Comparison of ENCODE assay signal across 32 cellular contexts in genomic region chr1:65719391-65719790, GRCh38.
"Had no signal": no experiment of that assay in that cellular context is flagged by ENCODE, and none has a peak within 500 bp of the region (broad histone marks: within the 10 kb centered on the region; RNA-seq: fewer than 3 reads in every experiment).

No MANE protein-coding gene starts in this region.

- FAIRE-seq: astrocyte, colon, TTC549 had no signal

- ATAC-seq: activated CD8-positive, alpha-beta T cell treated with anti-CD3 and anti-CD28 coated beads for 36 hours; activated naive CD8-positive, alpha-beta T cell treated with anti-CD3 and anti-CD28 coated beads, Interleukin-2, amount 50 U/mL, for 24 hours; activated T-cell treated with anti-CD3 and anti-CD28 coated beads, Interleukin-2, amount 50 U/mL, for 4 hours; activated T-cell treated with anti-CD3 and anti-CD28 coated beads, Interleukin-2, amount 50 U/mL, for 72 hours; activated T-helper 17 cell treated with anti-CD3 and anti-CD28 coated beads, Interleukin-2, amount 50 U/mL, for 72 hours; body of pancreas had no signal

- H3K9me3 ChIP-seq: body of pancreas, breast epithelium had no signal

- H3K36me3 ChIP-seq: brain microvascular endothelial cell, breast epithelium had no signal

- H3K27me3 ChIP-seq: body of pancreas, breast epithelium had no signal

- H3K4me1 ChIP-seq: body of pancreas, breast epithelium had no signal

- H3K4me3 ChIP-seq: body of pancreas, breast epithelium had no signal

- H3K27ac ChIP-seq: body of pancreas, brain microvascular endothelial cell, breast epithelium, VCaP had no signal

- DNase-seq: activated B cell treated with CpG ODN at 0.5 μM for 24 hours; activated CD4-positive, alpha-beta memory T cell treated with anti-CD3 and anti-CD28 coated beads for 36 hours; activated CD4-positive, alpha-beta T cell treated with anti-CD3 and anti-CD28 coated beads for 4 hours; activated CD4-positive, alpha-beta T cell treated with anti-CD3 and anti-CD28 coated beads, Interleukin-2, amount 10 ng/mL, durations not matched to agents 24 days and 14 days; activated CD4-positive, alpha-beta T cell treated with anti-CD3 and anti-CD28 coated beads, Interleukin-2, amount 50 U/mL, for 1 hour; activated CD4-positive, alpha-beta T cell treated with anti-CD3 and anti-CD28 coated beads, Interleukin-2, amount 50 U/mL, for 4 hours; activated CD4-positive, CD25-positive, alpha-beta regulatory T cell treated with anti-CD3 and anti-CD28 coated beads, Interleukin-2, amount 50 U/mL, for 72 hours; activated CD8-positive, alpha-beta memory T cell treated with anti-CD3 and anti-CD28 coated beads, Interleukin-2, amount 50 U/mL, for 4 hours; activated CD8-positive, alpha-beta T cell treated with anti-CD3 and anti-CD28 coated beads for 36 hours; activated effector memory CD4-positive, alpha-beta T cell treated with anti-CD3 and anti-CD28 coated beads, Interleukin-2, amount 50 U/mL, for 16 hours; activated gamma-delta T cell treated with Interleukin-2 at 50 U/mL for 16 hours; activated naive CD4-positive, alpha-beta T cell treated with anti-CD3 and anti-CD28 coated beads, Interleukin-2, amount 10 ng/mL, durations not matched to agents 7 days and 5 days; activated naive CD4-positive, alpha-beta T cell treated with Interleukin-2 at 50 U/mL for 16 hours; activated naive CD8-positive, alpha-beta T cell treated with anti-CD3 and anti-CD28 coated beads, Interleukin-2, amount 10 ng/mL, durations not matched to agents 7 days and 5 days; activated naive CD8-positive, alpha-beta T cell treated with anti-CD3 and anti-CD28 coated beads, Interleukin-2, amount 50 U/mL, for 24 hours; activated T-cell treated with anti-CD3 and anti-CD28 coated beads for 4 hours; activated T-cell treated with anti-CD3 and anti-CD28 coated beads, Interleukin-2, amount 50 U/mL, for 1 hour; activated T-cell treated with anti-CD3 and anti-CD28 coated beads, Interleukin-2, amount 50 U/mL, for 4 hours; activated T-cell treated with anti-CD3 and anti-CD28 coated beads, Interleukin-2, amount 50 U/mL, for 72 hours; amygdala; anterior cingulate cortex; body of pancreas; brain microvascular endothelial cell; central memory CD4-positive, alpha-beta T cell; T-helper 2 cell; T-helper 9 cell had no signal
